In the genomic region with DNA sequence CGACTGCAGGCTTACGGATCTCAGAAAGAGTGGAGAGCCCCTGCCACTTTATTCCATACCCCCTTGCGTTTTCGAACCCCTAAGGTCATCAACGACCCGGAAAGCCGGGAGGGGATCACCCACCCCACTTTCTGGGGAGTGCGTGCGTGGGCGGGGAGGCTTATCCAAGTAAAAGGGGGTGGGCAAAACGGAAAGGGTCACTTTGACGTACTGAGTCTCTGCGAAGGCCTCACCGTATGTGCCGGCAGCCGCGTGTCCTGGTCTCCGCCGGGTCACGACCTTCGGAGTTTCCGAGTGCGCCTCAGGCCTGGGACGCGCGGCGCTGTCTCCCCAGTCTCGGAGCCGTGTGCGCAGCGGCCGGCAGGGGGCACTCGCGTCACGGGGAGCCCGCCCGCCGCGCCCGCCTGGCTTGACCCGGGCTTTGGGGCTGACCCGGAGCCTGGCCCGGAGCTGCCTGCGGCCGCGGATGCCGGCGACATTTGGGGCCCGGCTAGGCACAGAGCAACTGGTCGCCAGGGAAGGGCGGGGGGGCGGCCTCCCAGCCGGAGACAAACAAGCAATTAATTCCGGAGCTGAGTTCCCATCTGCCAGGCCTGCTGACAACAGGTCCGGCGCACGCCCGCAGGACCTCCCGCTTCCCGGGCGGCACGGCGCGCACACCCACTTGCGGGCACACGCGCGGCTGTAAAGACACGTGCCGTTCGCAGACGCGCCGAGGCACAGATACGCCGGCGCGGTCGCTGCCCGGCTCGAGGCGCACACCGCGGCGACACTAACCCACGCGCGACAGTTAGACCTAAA, we compare ENCODE assay signal across 1 cellular context.
TF ChIP-seq lines count a peak whose summit lies in the region.

No MANE protein-coding gene starts in this region.

TF ChIP-seq in WTC11, 78 proteins besides CTCF, POLR2A, EP300 and RAD21 (continued from another document):
- TF ChIP-seq, protein P1, sequence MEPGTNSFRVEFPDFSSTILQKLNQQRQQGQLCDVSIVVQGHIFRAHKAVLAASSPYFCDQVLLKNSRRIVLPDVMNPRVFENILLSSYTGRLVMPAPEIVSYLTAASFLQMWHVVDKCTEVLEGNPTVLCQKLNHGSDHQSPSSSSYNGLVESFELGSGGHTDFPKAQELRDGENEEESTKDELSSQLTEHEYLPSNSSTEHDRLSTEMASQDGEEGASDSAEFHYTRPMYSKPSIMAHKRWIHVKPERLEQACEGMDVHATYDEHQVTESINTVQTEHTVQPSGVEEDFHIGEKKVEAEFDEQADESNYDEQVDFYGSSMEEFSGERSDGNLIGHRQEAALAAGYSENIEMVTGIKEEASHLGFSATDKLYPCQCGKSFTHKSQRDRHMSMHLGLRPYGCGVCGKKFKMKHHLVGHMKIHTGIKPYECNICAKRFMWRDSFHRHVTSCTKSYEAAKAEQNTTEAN (CRISPR knock-in tag; IDR thresholded peaks at IDR 0.05): no peak
- TF ChIP-seq KAT7 (CRISPR knock-in tag; IDR thresholded peaks at IDR 0.05; ENCODE audit: borderline replicate concordance): peak; percentile 67; the same call in 1 of the 2 replicates
- TF ChIP-seq, protein P2, sequence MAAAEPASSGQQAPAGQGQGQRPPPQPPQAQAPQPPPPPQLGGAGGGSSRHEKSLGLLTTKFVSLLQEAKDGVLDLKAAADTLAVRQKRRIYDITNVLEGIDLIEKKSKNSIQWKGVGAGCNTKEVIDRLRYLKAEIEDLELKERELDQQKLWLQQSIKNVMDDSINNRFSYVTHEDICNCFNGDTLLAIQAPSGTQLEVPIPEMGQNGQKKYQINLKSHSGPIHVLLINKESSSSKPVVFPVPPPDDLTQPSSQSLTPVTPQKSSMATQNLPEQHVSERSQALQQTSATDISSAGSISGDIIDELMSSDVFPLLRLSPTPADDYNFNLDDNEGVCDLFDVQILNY (CRISPR knock-in tag; IDR thresholded peaks at IDR 0.05): peak; percentile 61; the same call in 1 of the 2 replicates
- no peak for TF ChIP-seq FOXJ3 (CRISPR knock-in tag; IDR thresholded peaks at IDR 0.05; ENCODE audit: borderline replicate concordance)
- peak; percentile 45; the same call in 1 of the 2 replicates for TF ChIP-seq ESRRA (CRISPR knock-in tag; IDR thresholded peaks at IDR 0.05; ENCODE audit: borderline replicate concordance)
- no peak for TF ChIP-seq GTF2I (CRISPR knock-in tag; conservative IDR thresholded peaks at IDR 0.05)
- no peak for TF ChIP-seq CBFB (CRISPR knock-in tag; IDR thresholded peaks at IDR 0.05; ENCODE audit: low read depth)
- TF ChIP-seq, protein P3, sequence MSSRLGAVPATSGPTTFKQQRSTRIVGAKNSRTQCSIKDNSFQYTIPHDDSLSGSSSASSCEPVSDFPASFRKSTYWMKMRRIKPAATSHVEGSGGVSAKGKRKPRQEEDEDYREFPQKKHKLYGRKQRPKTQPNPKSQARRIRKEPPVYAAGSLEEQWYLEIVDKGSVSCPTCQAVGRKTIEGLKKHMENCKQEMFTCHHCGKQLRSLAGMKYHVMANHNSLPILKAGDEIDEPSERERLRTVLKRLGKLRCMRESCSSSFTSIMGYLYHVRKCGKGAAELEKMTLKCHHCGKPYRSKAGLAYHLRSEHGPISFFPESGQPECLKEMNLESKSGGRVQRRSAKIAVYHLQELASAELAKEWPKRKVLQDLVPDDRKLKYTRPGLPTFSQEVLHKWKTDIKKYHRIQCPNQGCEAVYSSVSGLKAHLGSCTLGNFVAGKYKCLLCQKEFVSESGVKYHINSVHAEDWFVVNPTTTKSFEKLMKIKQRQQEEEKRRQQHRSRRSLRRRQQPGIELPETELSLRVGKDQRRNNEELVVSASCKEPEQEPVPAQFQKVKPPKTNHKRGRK (CRISPR knock-in tag; IDR thresholded peaks at IDR 0.05; ENCODE audit: borderline replicate concordance): no peak
- TF ChIP-seq, protein P4, sequence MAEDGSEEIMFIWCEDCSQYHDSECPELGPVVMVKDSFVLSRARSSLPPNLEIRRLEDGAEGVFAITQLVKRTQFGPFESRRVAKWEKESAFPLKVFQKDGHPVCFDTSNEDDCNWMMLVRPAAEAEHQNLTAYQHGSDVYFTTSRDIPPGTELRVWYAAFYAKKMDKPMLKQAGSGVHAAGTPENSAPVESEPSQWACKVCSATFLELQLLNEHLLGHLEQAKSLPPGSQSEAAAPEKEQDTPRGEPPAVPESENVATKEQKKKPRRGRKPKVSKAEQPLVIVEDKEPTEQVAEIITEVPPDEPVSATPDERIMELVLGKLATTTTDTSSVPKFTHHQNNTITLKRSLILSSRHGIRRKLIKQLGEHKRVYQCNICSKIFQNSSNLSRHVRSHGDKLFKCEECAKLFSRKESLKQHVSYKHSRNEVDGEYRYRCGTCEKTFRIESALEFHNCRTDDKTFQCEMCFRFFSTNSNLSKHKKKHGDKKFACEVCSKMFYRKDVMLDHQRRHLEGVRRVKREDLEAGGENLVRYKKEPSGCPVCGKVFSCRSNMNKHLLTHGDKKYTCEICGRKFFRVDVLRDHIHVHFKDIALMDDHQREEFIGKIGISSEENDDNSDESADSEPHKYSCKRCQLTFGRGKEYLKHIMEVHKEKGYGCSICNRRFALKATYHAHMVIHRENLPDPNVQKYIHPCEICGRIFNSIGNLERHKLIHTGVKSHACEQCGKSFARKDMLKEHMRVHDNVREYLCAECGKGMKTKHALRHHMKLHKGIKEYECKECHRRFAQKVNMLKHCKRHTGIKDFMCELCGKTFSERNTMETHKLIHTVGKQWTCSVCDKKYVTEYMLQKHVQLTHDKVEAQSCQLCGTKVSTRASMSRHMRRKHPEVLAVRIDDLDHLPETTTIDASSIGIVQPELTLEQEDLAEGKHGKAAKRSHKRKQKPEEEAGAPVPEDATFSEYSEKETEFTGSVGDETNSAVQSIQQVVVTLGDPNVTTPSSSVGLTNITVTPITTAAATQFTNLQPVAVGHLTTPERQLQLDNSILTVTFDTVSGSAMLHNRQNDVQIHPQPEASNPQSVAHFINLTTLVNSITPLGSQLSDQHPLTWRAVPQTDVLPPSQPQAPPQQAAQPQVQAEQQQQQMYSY (CRISPR knock-in tag; IDR thresholded peaks at IDR 0.05): peak; percentile 91
- TF ChIP-seq, protein P5, sequence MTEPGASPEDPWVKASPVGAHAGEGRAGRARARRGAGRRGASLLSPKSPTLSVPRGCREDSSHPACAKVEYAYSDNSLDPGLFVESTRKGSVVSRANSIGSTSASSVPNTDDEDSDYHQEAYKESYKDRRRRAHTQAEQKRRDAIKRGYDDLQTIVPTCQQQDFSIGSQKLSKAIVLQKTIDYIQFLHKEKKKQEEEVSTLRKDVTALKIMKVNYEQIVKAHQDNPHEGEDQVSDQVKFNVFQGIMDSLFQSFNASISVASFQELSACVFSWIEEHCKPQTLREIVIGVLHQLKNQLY (CRISPR knock-in tag; IDR thresholded peaks at IDR 0.05): no peak
- TF ChIP-seq, protein P6, sequence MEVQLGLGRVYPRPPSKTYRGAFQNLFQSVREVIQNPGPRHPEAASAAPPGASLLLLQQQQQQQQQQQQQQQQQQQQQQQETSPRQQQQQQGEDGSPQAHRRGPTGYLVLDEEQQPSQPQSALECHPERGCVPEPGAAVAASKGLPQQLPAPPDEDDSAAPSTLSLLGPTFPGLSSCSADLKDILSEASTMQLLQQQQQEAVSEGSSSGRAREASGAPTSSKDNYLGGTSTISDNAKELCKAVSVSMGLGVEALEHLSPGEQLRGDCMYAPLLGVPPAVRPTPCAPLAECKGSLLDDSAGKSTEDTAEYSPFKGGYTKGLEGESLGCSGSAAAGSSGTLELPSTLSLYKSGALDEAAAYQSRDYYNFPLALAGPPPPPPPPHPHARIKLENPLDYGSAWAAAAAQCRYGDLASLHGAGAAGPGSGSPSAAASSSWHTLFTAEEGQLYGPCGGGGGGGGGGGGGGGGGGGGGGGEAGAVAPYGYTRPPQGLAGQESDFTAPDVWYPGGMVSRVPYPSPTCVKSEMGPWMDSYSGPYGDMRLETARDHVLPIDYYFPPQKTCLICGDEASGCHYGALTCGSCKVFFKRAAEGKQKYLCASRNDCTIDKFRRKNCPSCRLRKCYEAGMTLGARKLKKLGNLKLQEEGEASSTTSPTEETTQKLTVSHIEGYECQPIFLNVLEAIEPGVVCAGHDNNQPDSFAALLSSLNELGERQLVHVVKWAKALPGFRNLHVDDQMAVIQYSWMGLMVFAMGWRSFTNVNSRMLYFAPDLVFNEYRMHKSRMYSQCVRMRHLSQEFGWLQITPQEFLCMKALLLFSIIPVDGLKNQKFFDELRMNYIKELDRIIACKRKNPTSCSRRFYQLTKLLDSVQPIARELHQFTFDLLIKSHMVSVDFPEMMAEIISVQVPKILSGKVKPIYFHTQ (CRISPR knock-in tag; IDR thresholded peaks at IDR 0.05): no peak
- TF ChIP-seq, protein P7, sequence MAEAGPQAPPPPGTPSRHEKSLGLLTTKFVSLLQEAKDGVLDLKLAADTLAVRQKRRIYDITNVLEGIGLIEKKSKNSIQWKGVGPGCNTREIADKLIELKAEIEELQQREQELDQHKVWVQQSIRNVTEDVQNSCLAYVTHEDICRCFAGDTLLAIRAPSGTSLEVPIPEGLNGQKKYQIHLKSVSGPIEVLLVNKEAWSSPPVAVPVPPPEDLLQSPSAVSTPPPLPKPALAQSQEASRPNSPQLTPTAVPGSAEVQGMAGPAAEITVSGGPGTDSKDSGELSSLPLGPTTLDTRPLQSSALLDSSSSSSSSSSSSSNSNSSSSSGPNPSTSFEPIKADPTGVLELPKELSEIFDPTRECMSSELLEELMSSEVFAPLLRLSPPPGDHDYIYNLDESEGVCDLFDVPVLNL (CRISPR knock-in tag; IDR thresholded peaks at IDR 0.05; ENCODE audit: borderline replicate concordance, low read depth): no peak
- TF ChIP-seq, protein P8, sequence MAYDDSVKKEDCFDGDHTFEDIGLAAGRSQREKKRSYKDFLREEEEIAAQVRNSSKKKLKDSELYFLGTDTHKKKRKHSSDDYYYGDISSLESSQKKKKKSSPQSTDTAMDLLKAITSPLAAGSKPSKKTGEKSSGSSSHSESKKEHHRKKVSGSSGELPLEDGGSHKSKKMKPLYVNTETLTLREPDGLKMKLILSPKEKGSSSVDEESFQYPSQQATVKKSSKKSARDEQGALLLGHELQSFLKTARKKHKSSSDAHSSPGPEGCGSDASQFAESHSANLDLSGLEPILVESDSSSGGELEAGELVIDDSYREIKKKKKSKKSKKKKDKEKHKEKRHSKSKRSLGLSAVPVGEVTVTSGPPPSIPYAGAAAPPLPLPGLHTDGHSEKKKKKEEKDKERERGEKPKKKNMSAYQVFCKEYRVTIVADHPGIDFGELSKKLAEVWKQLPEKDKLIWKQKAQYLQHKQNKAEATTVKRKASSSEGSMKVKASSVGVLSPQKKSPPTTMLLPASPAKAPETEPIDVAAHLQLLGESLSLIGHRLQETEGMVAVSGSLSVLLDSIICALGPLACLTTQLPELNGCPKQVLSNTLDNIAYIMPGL (CRISPR knock-in tag; IDR thresholded peaks at IDR 0.05): peak; percentile 82
- TF ChIP-seq, protein P9, sequence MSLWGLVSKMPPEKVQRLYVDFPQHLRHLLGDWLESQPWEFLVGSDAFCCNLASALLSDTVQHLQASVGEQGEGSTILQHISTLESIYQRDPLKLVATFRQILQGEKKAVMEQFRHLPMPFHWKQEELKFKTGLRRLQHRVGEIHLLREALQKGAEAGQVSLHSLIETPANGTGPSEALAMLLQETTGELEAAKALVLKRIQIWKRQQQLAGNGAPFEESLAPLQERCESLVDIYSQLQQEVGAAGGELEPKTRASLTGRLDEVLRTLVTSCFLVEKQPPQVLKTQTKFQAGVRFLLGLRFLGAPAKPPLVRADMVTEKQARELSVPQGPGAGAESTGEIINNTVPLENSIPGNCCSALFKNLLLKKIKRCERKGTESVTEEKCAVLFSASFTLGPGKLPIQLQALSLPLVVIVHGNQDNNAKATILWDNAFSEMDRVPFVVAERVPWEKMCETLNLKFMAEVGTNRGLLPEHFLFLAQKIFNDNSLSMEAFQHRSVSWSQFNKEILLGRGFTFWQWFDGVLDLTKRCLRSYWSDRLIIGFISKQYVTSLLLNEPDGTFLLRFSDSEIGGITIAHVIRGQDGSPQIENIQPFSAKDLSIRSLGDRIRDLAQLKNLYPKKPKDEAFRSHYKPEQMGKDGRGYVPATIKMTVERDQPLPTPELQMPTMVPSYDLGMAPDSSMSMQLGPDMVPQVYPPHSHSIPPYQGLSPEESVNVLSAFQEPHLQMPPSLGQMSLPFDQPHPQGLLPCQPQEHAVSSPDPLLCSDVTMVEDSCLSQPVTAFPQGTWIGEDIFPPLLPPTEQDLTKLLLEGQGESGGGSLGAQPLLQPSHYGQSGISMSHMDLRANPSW (CRISPR knock-in tag; conservative IDR thresholded peaks at IDR 0.05; ENCODE audit: low read depth): no peak
- TF ChIP-seq RELA (CRISPR knock-in tag; IDR thresholded peaks at IDR 0.05; ENCODE audit: borderline replicate concordance): peak; percentile 59; the same call in 1 of the 2 replicates
- no peak for TF ChIP-seq ZBTB21 (CRISPR knock-in tag; IDR thresholded peaks at IDR 0.05; ENCODE audit: borderline replicate concordance)
- TF ChIP-seq, protein P10, sequence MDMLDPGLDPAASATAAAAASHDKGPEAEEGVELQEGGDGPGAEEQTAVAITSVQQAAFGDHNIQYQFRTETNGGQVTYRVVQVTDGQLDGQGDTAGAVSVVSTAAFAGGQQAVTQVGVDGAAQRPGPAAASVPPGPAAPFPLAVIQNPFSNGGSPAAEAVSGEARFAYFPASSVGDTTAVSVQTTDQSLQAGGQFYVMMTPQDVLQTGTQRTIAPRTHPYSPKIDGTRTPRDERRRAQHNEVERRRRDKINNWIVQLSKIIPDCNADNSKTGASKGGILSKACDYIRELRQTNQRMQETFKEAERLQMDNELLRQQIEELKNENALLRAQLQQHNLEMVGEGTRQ (CRISPR knock-in tag; IDR thresholded peaks at IDR 0.05): 0 out of 2 replicates have a peak, but pooled peaks have one; percentile 22
- 0 out of 2 replicates have a peak, but pooled peaks have one; percentile 76 for TF ChIP-seq ATF1 (CRISPR knock-in tag; IDR thresholded peaks at IDR 0.05)
- TF ChIP-seq ZNF121 (CRISPR knock-in tag; IDR thresholded peaks at IDR 0.05): 0 out of 2 replicates have a peak, but pooled peaks have one; percentile 9
- TF ChIP-seq FOXP1 (CRISPR knock-in tag; IDR thresholded peaks at IDR 0.05; ENCODE audit: borderline replicate concordance): peak; percentile 68
- TF ChIP-seq ZNF138 (CRISPR knock-in tag; conservative IDR thresholded peaks at IDR 0.05): 0 out of 2 replicates have a peak, but pooled peaks have one; percentile 19
- 0 out of 2 replicates have a peak, but pooled peaks have one; percentile 26 for TF ChIP-seq ZNF317 (CRISPR knock-in tag; IDR thresholded peaks at IDR 0.05; ENCODE audit: borderline replicate concordance, low read depth)
